Comparison of ENCODE assay signal across 8 cellular contexts in the genomic region with DNA sequence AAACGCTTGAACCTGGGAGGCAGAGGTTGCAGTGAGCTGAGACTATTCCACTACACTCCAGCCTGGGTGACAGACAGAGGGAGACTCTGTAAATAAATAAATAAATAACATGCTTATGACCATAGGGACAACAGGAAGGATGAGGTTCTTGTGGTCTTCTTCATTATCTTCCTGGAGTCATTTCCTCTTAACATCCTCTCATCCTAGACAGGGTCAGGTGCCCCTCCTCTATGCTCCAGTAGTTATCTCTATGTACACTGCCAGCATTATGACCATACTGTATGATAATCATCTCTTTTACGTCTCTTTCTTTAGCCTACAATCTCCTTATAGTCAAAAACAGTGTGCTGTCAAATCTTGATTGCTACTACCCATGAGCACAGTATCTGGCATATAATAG. TPM values are rescaled to one million over a fixed set of nuclear protein-coding genes. Genes with fewer than 3 reads are reported as not detected.
A peak's percentile ranks its signal among the peaks of the same experiment; 100 is the strongest.
DNase-seq lines count a peak whose midpoint lies in the region; ATAC-seq and TF ChIP-seq lines count a peak whose summit lies in the region.

No MANE protein-coding gene starts in this region.

- peak overlapping the region in 5 of 6 donors; percentile 6 to 76 (median 32) for H3K27ac Mint-ChIP-seq in immature natural killer cell
- no peak overlapping the region for H3K27ac Mint-ChIP-seq in neural progenitor cell

- no peaks in the 10 kb centered on the region for H4K20me1 ChIP-seq in neural progenitor cell (ENCODE audit: low read depth)

- no peak overlapping the region for H3K4me2 ChIP-seq in neural progenitor cell

- peak overlapping the region in 4 of 5 donors; percentile 4 to 43 (median 10) for H3K4me3 Mint-ChIP-seq in immature natural killer cell
- no peak overlapping the region for H3K4me3 Mint-ChIP-seq in neural progenitor cell

- ATAC-seq in GM18520 (IDR thresholded peaks at IDR 0.05; ENCODE audit: unreplicated experiment) = peak; percentile 33
- ATAC-seq in GM21717 (IDR thresholded peaks at IDR 0.05; ENCODE audit: unreplicated experiment) = peak; percentile 72
- ATAC-seq in HG03571 (IDR thresholded peaks at IDR 0.05; ENCODE audit: unreplicated experiment) = peak; percentile 83
- ATAC-seq in heart right ventricle = no peak
- no peak for ATAC-seq in lower lobe of right lung

- TF ChIP-seq CTCF in heart right ventricle (IDR thresholded peaks at IDR 0.05) (no peak), lower lobe of right lung (IDR thresholded peaks at IDR 0.05) (no peak), neural progenitor cell (IDR thresholded peaks at IDR 0.05) (no peak)

- peaks cover 0 to 8% (median 0%) of the 10 kb centered on the region in 11 donors for H3K9me3 ChIP-seq in heart right ventricle
- H3K9me3 ChIP-seq in lower lobe of right lung = no peaks in the 10 kb centered on the region
- no peaks in the 10 kb centered on the region for H3K9me3 ChIP-seq in neural progenitor cell (ENCODE audit: low read depth)

- peak overlapping the region in 3 of 10 donors; percentile 66 to 81 (median 76) for H3K27ac ChIP-seq in heart right ventricle
- H3K27ac ChIP-seq in lower lobe of right lung = no peak overlapping the region
- H3K27ac ChIP-seq in neural progenitor cell = no peak overlapping the region

- H2AFZ ChIP-seq in neural progenitor cell (replicated peaks) = no peak overlapping the region

- peaks cover 0 to 8% (median 4%) of the 10 kb centered on the region in 3 donors for H3K36me3 Mint-ChIP-seq in immature natural killer cell
- H3K36me3 Mint-ChIP-seq in neural progenitor cell = no peaks in the 10 kb centered on the region

- H3K27me3 ChIP-seq in heart right ventricle (no peaks in the 10 kb centered on the region), lower lobe of right lung (ENCODE audit: low read depth) (no peaks in the 10 kb centered on the region), neural progenitor cell (no peaks in the 10 kb centered on the region)

- peaks cover 22 to 35% of the 10 kb centered on the region in 2 donors for H3K4me1 Mint-ChIP-seq in immature natural killer cell
- H3K4me1 Mint-ChIP-seq in neural progenitor cell = peaks cover 8% of the 10 kb centered on the region

- H3K36me3 ChIP-seq in heart right ventricle (no peaks in the 10 kb centered on the region), lower lobe of right lung (no peaks in the 10 kb centered on the region), neural progenitor cell (no peaks in the 10 kb centered on the region)

- H3K9ac ChIP-seq in neural progenitor cell = no peak overlapping the region

- intact Hi-C loops in heart right ventricle (cut with DNase I) (loop anchor here in 1 of 10 donors (5.0 kb wide), 1 partner anchor 47 kb away; no protein-coding TSS in a partner anchor), lower lobe of right lung (cut with DNase I) (loop anchor here (10.0 kb wide), 1 partner anchor 129 kb away; no protein-coding TSS in a partner anchor)

- no peaks in the 10 kb centered on the region for H3K79me2 ChIP-seq in neural progenitor cell (ENCODE audit: low read depth)

- peak in 1 of 3 donors; percentile 15 for DNase-seq in immature natural killer cell
- DNase-seq in midbrain (lab: John Stamatoyannopoulos, UW) = no peak
- no peak for DNase-seq in heart right ventricle
- no peak for DNase-seq in lower lobe of right lung
- no peak for DNase-seq in neural progenitor cell (ENCODE audit: low spot score)

- no peaks in the 10 kb centered on the region for H3F3A ChIP-seq in neural progenitor cell (ENCODE audit: low read depth)

- no peaks in the 10 kb centered on the region for H3K9me3 Mint-ChIP-seq in immature natural killer cell
- H3K9me3 Mint-ChIP-seq in neural progenitor cell = no peaks in the 10 kb centered on the region

- H3K4me1 ChIP-seq in heart right ventricle (peaks cover 6 to 70% (median 51%) of the 10 kb centered on the region in 9 donors), lower lobe of right lung (peaks cover 24% of the 10 kb centered on the region), neural progenitor cell (peaks cover 6% of the 10 kb centered on the region)

- H3K4me3 ChIP-seq in heart right ventricle = no peak overlapping the region
- H3K4me3 ChIP-seq in lower lobe of right lung = no peak overlapping the region
- no peak overlapping the region for H3K4me3 ChIP-seq in neural progenitor cell

- WGBS in heart right ventricle, 2 donors = 88 to 90% methylated on average over 2 of the region's 2 CpGs

- H3K27me3 Mint-ChIP-seq in immature natural killer cell (ENCODE audit: low read depth in 3 of 3) = no peaks in the 10 kb centered on the region
- H3K27me3 Mint-ChIP-seq in neural progenitor cell (ENCODE audit: insufficient read depth, low read depth) = peaks cover 5% of the 10 kb centered on the region

RNA-seq across cellular contexts. Expression of a gene that starts 17.7 kb away (rescaled TPM):
- polyA plus RNA-seq in immature natural killer cell (1 to 10 TPM; 2.2 to 6.5 (median 6.0) TPM), heart right ventricle (1 to 10 TPM; 2.5 to 5.3 TPM)
- total RNA-seq in heart right ventricle (10 to 100 TPM; 20.2 to 29.4 (median 22.0) TPM), lower lobe of right lung (15.5 TPM), neural progenitor cell (ENCODE audit: low replicate concordance) (3.6 and 12.3 TPM in 2 replicates)

Comparison
In these comparisons a context has a peak if more than half of its experiments do, and no peak if none do; other contexts are left out.
1. ATAC-seq: peak in GM18520 (single experiment), GM21717 (single experiment) and HG03571 (single experiment); none in heart right ventricle (0 of 8) and lower lobe of right lung (0 of 2).